Comparison of ENCODE assay signal across 1 cellular context in genomic region chrX:40698851-40699250, GRCh38.
TF ChIP-seq lines count a peak whose summit lies in the region.

No MANE protein-coding gene starts in this region.

TF ChIP-seq in SK-N-SH treated with all-trans-retinoic acid at 6 μM for 48 hours, 23 proteins besides CTCF, POLR2A, EP300 and RAD21 (continued from another document):
- TF ChIP-seq, protein P1, sequence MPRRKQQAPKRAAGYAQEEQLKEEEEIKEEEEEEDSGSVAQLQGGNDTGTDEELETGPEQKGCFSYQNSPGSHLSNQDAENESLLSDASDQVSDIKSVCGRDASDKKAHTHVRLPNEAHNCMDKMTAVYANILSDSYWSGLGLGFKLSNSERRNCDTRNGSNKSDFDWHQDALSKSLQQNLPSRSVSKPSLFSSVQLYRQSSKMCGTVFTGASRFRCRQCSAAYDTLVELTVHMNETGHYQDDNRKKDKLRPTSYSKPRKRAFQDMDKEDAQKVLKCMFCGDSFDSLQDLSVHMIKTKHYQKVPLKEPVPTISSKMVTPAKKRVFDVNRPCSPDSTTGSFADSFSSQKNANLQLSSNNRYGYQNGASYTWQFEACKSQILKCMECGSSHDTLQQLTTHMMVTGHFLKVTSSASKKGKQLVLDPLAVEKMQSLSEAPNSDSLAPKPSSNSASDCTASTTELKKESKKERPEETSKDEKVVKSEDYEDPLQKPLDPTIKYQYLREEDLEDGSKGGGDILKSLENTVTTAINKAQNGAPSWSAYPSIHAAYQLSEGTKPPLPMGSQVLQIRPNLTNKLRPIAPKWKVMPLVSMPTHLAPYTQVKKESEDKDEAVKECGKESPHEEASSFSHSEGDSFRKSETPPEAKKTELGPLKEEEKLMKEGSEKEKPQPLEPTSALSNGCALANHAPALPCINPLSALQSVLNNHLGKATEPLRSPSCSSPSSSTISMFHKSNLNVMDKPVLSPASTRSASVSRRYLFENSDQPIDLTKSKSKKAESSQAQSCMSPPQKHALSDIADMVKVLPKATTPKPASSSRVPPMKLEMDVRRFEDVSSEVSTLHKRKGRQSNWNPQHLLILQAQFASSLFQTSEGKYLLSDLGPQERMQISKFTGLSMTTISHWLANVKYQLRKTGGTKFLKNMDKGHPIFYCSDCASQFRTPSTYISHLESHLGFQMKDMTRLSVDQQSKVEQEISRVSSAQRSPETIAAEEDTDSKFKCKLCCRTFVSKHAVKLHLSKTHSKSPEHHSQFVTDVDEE (CRISPR knock-in tag; IDR thresholded peaks at IDR 0.05), result no peak
- TF ChIP-seq CSRNP3 (CRISPR knock-in tag; IDR thresholded peaks at IDR 0.05) (no peak), ISL1 (CRISPR knock-in tag; IDR thresholded peaks at IDR 0.05) (no peak), RARB (CRISPR knock-in tag; IDR thresholded peaks at IDR 0.05) (no peak), ESRRG (CRISPR knock-in tag; IDR thresholded peaks at IDR 0.05) (no peak)
